Comparison of ENCODE assay signal across 13 cellular contexts in genomic region chr13:48009298-48009697, GRCh38. TPM values are rescaled to one million over a fixed set of nuclear protein-coding genes. Genes with fewer than 3 reads are reported as not detected.
DNase-seq lines count a peak whose midpoint lies in the region; ATAC-seq and TF ChIP-seq lines count a peak whose summit lies in the region.
"Had no signal": no experiment of that assay in that cellular context is flagged by ENCODE, and none has a peak within 500 bp of the region (broad histone marks: within the 10 kb centered on the region; RNA-seq: fewer than 3 reads in every experiment).

No MANE protein-coding gene starts in this region.

- CTCF ChIA-PET in PC-9 (lab: Charles Lee), result no interaction called here

- no peaks in the 10 kb centered on the region for H3K9me3 ChIP-seq in PC-9 (ENCODE audit: insufficient read depth, low read depth)
- H3K9me3 ChIP-seq: HAP-1, right lobe of liver had no signal

- H3K36me3 Mint-ChIP-seq in progenitor cell of endocrine pancreas (ENCODE audit: insufficient read depth), result no peaks in the 10 kb centered on the region

- peak overlapping the region; percentile 59 for H3K4me2 ChIP-seq in PC-9

- POLR2A ChIA-PET in PC-9 (lab: Charles Lee; ENCODE audit: unreplicated experiment), result no interaction called here

- H3K9me3 Mint-ChIP-seq in progenitor cell of endocrine pancreas (ENCODE audit: low read depth), result no peaks in the 10 kb centered on the region

- H3K4me3 Mint-ChIP-seq in progenitor cell of endocrine pancreas (ENCODE audit: low read depth), result no peak overlapping the region

- H2AFZ ChIP-seq in PC-9, result no peak overlapping the region

- ATAC-seq in esophagus mucosa (peak; percentile 95), HG02571 (IDR thresholded peaks at IDR 0.05; ENCODE audit: unreplicated experiment) (no peak)
- ATAC-seq: left lobe of liver had no signal

- peaks cover 21% of the 10 kb centered on the region for H3F3A ChIP-seq in PC-9 (ENCODE audit: insufficient read depth, low read depth)

- no peaks in the 10 kb centered on the region for H3K27me3 Mint-ChIP-seq in progenitor cell of endocrine pancreas

- H3K27ac Mint-ChIP-seq in progenitor cell of endocrine pancreas, result peak overlapping the region; percentile 43

- intact Hi-C loops in PC-9 (cut with micrococcal nuclease; ENCODE audit: unreplicated experiment), result loop anchor here (2.0 kb wide), 1 partner anchor 28 kb away; the partner anchor contains the start of gene NUDT15

- TF ChIP-seq CTCF in PC-9 (conservative IDR thresholded peaks at IDR 0.05), result no peak
- no peak for TF ChIP-seq CTCF in progenitor cell of endocrine pancreas (IDR thresholded peaks at IDR 0.05; ENCODE audit: unreplicated experiment)

- no peaks in the 10 kb centered on the region for H3K79me2 ChIP-seq in PC-9 (ENCODE audit: low read depth)

- no TSS peak for BruUV-seq in PC-9 (replicated peaks; lab: Mats Ljungman, UMichigan)

- no peaks in the 10 kb centered on the region for H3K9me2 ChIP-seq in PC-9 (ENCODE audit: insufficient read depth)

- DNase-seq in GM04503 (ENCODE audit: low read depth) (peak; percentile 76), PC-9 (peak; percentile 67 to 97), progenitor cell of endocrine pancreas (ENCODE audit: low spot score, unreplicated experiment) (no peak), NCI-H524 (lab: John Stamatoyannopoulos, UW) (no peak), GM19240 (ENCODE audit: insufficient read length, low spot score) (no peak)
- DNase-seq in activated CD4-positive, alpha-beta T cell treated with anti-CD3 and anti-CD28 coated beads for 48 hours, result no peak
- DNase-seq: DMS79; effector CD8-positive, alpha-beta T cell; right lobe of liver had no signal

- peaks cover 41% of the 10 kb centered on the region for H3K4me1 ChIP-seq in PC-9 (replicated peaks; ENCODE audit: insufficient read depth)
- H3K4me1 ChIP-seq: HAP-1, right lobe of liver had no signal

- H3K27me3 ChIP-seq in PC-9 (ENCODE audit: insufficient read depth, low read depth), result no peaks in the 10 kb centered on the region
- H3K27me3 ChIP-seq: right lobe of liver had no signal

- H3K4me3 ChIP-seq in PC-9, result peak overlapping the region; percentile 9; the same call in 1 of the 2 replicates
- H3K4me3 ChIP-seq: HAP-1, right lobe of liver had no signal

- H3K36me3 ChIP-seq in PC-9 (ENCODE audit: low read depth), result no peaks in the 10 kb centered on the region
- H3K36me3 ChIP-seq: HAP-1, right lobe of liver had no signal

- H3K4me1 Mint-ChIP-seq in progenitor cell of endocrine pancreas (ENCODE audit: low read depth), result peaks cover 11% of the 10 kb centered on the region

- H3K27ac ChIP-seq in PC-9, result peak overlapping the region; percentile 68
- H3K27ac ChIP-seq: right lobe of liver had no signal

- no peaks in the 10 kb centered on the region for H4K20me1 ChIP-seq in PC-9 (ENCODE audit: insufficient read depth)

RNA-seq across cellular contexts. Expression of gene SUCLA2, which starts 8.2 kb away (rescaled TPM):
- total RNA-seq in PC-9 (2021) (32.0 and 44.8 TPM in 2 replicates), esophagus mucosa (31.8 TPM), progenitor cell of endocrine pancreas (54.4 and 56.9 TPM in 2 replicates)

RNA-seq across cellular contexts. Expression of gene NUDT15, which starts 28.2 kb away (rescaled TPM):
- 13.4 and 16.1 TPM in 2 replicates for total RNA-seq in PC-9 (2021)
- 20.5 TPM for total RNA-seq in esophagus mucosa
- total RNA-seq in progenitor cell of endocrine pancreas, result 28.9 and 30.7 TPM in 2 replicates

Comparison
In these comparisons a context has a peak if more than half of its experiments do, and no peak if none do; other contexts are left out.
1. DNase-seq: peak in GM04503 (single experiment) and PC-9 (2 of 2); none in progenitor cell of endocrine pancreas (single experiment), NCI-H524 (0 of 2), GM19240 (single experiment) and activated CD4-positive, alpha-beta T cell treated with anti-CD3 and anti-CD28 coated beads for 48 hours (single experiment).